In the genomic region with DNA sequence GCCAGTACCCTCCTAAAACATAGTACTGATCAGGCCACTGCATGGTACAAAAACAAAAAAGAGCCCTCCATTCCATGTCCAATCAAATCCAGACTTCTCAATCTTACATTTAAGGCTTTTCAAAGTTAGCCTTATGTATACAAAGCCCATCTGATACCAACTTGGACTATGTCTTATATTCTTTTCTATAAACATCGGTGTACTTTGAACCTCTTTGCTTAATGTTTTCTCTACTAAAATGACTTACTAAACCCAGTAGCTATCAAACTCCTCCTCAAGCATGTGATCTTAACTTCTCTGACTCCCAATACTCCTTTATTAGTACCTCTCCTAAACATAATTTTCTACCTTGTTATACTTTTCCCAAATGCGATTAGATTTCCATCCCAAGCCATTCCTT, we compare ENCODE assay signal across 17 cellular contexts. TPM values are rescaled to one million over a fixed set of nuclear protein-coding genes. Genes with fewer than 3 reads are reported as not detected.
A peak's percentile ranks its signal among the peaks of the same experiment; 100 is the strongest.
DNase-seq lines count a peak whose midpoint lies in the region; ATAC-seq, FAIRE-seq and TF ChIP-seq lines count a peak whose summit lies in the region.
"Had no signal": no experiment of that assay in that cellular context is flagged by ENCODE, and none has a peak within 500 bp of the region (broad histone marks: within the 10 kb centered on the region; RNA-seq: fewer than 3 reads in every experiment).

No MANE protein-coding gene starts in this region.

- no peaks in the 10 kb centered on the region for H3K36me3 ChIP-seq in astrocyte (ENCODE audit: insufficient read depth, low read length)
- H3K36me3 ChIP-seq in hepatocyte (replicated peaks; ENCODE audit: insufficient read depth, low read depth), result no peaks in the 10 kb centered on the region
- peaks cover 0 to 8% of the 10 kb centered on the region in 2 donors for H3K36me3 ChIP-seq in psoas muscle (ENCODE audit: insufficient read depth in 1 of 2, low read depth in 1 of 2)
- no peaks in the 10 kb centered on the region for H3K36me3 ChIP-seq in left lung
- H3K36me3 ChIP-seq: BE2C, HAP-1 had no signal

- no peak overlapping the region for H3K27ac ChIP-seq in astrocyte (ENCODE audit: low read depth, low read length)
- peak overlapping the region; percentile 3 for H3K27ac ChIP-seq in hepatocyte
- peak overlapping the region; percentile 31 for H3K27ac ChIP-seq in psoas muscle
- H3K27ac ChIP-seq in left lung, result no peak overlapping the region
- H3K27ac ChIP-seq: A549, C4-2B had no signal

- H3K4me3 ChIP-seq in astrocyte (ENCODE audit: insufficient read depth, low read depth, low read length) (no peak overlapping the region), hepatocyte (no peak overlapping the region), psoas muscle (no peak overlapping the region), left lung (no peak overlapping the region)
- H3K4me3 ChIP-seq: A549, HAP-1 had no signal

- no peaks in the 10 kb centered on the region for H3K27me3 ChIP-seq in astrocyte (ENCODE audit: insufficient read depth, low read length)
- no peaks in the 10 kb centered on the region for H3K27me3 ChIP-seq in hepatocyte
- H3K27me3 ChIP-seq in psoas muscle (ENCODE audit: insufficient read depth in 3 of 3, low read length in 2 of 3), result no peaks in the 10 kb centered on the region
- H3K27me3 ChIP-seq in left lung, result no peaks in the 10 kb centered on the region
- H3K27me3 ChIP-seq: BE2C had no signal

- H3K4me1 ChIP-seq in astrocyte (ENCODE audit: insufficient read depth, low read length) (no peaks in the 10 kb centered on the region), hepatocyte (ENCODE audit: insufficient read depth) (no peaks in the 10 kb centered on the region), psoas muscle (peaks cover 17% of the 10 kb centered on the region), left lung (no peaks in the 10 kb centered on the region)
- H3K4me1 ChIP-seq: BE2C had no signal

- H3K9ac ChIP-seq in astrocyte (ENCODE audit: low read length), result no peak overlapping the region

- peaks cover 11% of the 10 kb centered on the region for H3K4me1 Mint-ChIP-seq in astrocyte (ENCODE audit: low read depth, unreplicated experiment)

- H3K9me3 ChIP-seq in astrocyte (ENCODE audit: insufficient read depth, low read depth, low read length) (no peaks in the 10 kb centered on the region), hepatocyte (ENCODE audit: low read depth) (no peaks in the 10 kb centered on the region), psoas muscle (no peaks in the 10 kb centered on the region), left lung (no peaks in the 10 kb centered on the region)
- H3K9me3 ChIP-seq: A549, BE2C, HAP-1 had no signal

- H3K4me3 Mint-ChIP-seq in astrocyte (ENCODE audit: unreplicated experiment), result no peak overlapping the region
- H3K4me3 Mint-ChIP-seq: CD4-positive, alpha-beta memory T cell had no signal

- WGBS in hepatocyte (ENCODE audit: low lambda C conversion rate, missing lambda C conversion rate), result 81% methylated on average over 2 of the region's 2 CpGs
- WGBS in psoas muscle, 3 donors, result 94 to 96% (median 95%) methylated on average over 2 of the region's 2 CpGs

- no peaks in the 10 kb centered on the region for H3K27me3 Mint-ChIP-seq in astrocyte (ENCODE audit: low read depth, unreplicated experiment)
- H3K27me3 Mint-ChIP-seq: CD4-positive, alpha-beta memory T cell had no signal

- no peak overlapping the region for H2AFZ ChIP-seq in astrocyte (ENCODE audit: low read depth, low read length)
- no peak overlapping the region for H2AFZ ChIP-seq in hepatocyte

- peak; percentile 59 for FAIRE-seq in astrocyte (lab: Jason Lieb, UNC)
- FAIRE-seq: A549, GM12891, GM19239 had no signal

- no peaks in the 10 kb centered on the region for H3K9me3 Mint-ChIP-seq in astrocyte (ENCODE audit: unreplicated experiment)
- H3K9me3 Mint-ChIP-seq: CD4-positive, alpha-beta memory T cell had no signal

- H3K9me2 ChIP-seq in hepatocyte (replicated peaks; ENCODE audit: insufficient read depth), result no peaks in the 10 kb centered on the region

- peaks cover 94% of the 10 kb centered on the region for H3K79me2 ChIP-seq in astrocyte (ENCODE audit: insufficient read depth, low read length)
- H3K79me2 ChIP-seq in hepatocyte, result peaks cover 90% of the 10 kb centered on the region

- no peak for ATAC-seq in psoas muscle
- ATAC-seq in left lung, result no peak
- ATAC-seq: A549 had no signal

- intact Hi-C loops in psoas muscle (cut with DNase I), result no loop called here
- intact Hi-C loops in left lung (cut with DNase I), result no loop called here

- DNase-seq in astrocyte (ENCODE audit: low read depth) (no peak), hepatocyte (ENCODE audit: low spot score) (peak; percentile 7), psoas muscle (no peak), NCI-H128 (lab: John Stamatoyannopoulos, UW; ENCODE audit: unreplicated experiment) (no peak), NCI-H774 (lab: John Stamatoyannopoulos, UW) (no peak), DMS79 (lab: John Stamatoyannopoulos, UW) (no peak), left lung (no peak)
- DNase-seq: BE2C; CD4-positive, alpha-beta memory T cell; DMS79 treated with DMSO at 0.1 percent for 48 hours; EL; GOT3 had no signal

- H4K20me1 ChIP-seq in astrocyte (ENCODE audit: insufficient read depth, low read length) (peaks cover 62% of the 10 kb centered on the region), hepatocyte (ENCODE audit: insufficient read depth, poor library complexity, severe bottlenecking) (no peaks in the 10 kb centered on the region)

- H3K36me3 Mint-ChIP-seq in astrocyte (ENCODE audit: low read depth, unreplicated experiment), result peaks cover 7% of the 10 kb centered on the region

- no peak overlapping the region for H3K27ac Mint-ChIP-seq in astrocyte (ENCODE audit: unreplicated experiment)
- H3K27ac Mint-ChIP-seq: CD4-positive, alpha-beta memory T cell had no signal

- TF ChIP-seq CTCF in astrocyte (IDR thresholded peaks at IDR 0.05; ENCODE audit: insufficient read depth, low read depth, low read length) (no peak), hepatocyte (IDR thresholded peaks at IDR 0.05; ENCODE audit: poor library complexity) (no peak), psoas muscle (IDR thresholded peaks at IDR 0.05) (no peak), left lung (IDR thresholded peaks at IDR 0.05) (no peak)

- no peak overlapping the region for H3K4me2 ChIP-seq in astrocyte (ENCODE audit: low read length)
- H3K4me2 ChIP-seq in hepatocyte, result peak overlapping the region; percentile 31
- H3K4me2 ChIP-seq: A549 had no signal

RNA-seq across cellular contexts. Expression of gene TSC22D1, which starts 14.8 kb away (rescaled TPM):
- total RNA-seq in astrocyte (96.2 and 105 TPM in 2 replicates), hepatocyte (164 and 173 TPM in 2 replicates), psoas muscle (100 to 1,000 TPM; 121 to 203 (median 169) TPM), left lung (100 to 1,000 TPM in 1 of 2 donors, 10 to 100 TPM in 1; 95.4 to 103 TPM)
- polyA plus RNA-seq in hepatocyte (172 and 195 TPM in 2 replicates), psoas muscle (100 to 1,000 TPM in 1 of 3 donors, 10 to 100 TPM in 2; 34.5 to 102 (median 99.9) TPM)

Comparison
In these comparisons a context has a peak if more than half of its experiments do, and no peak if none do; other contexts are left out.
1. H3K27ac ChIP-seq: peak in hepatocyte (single experiment) and psoas muscle (single experiment); none in astrocyte (single experiment) and left lung (0 of 2).